In genomic region chr7:101940830-101941229, GRCh38 we compare ENCODE assay signal across 9 cellular contexts.
DNase-seq lines count a peak whose midpoint lies in the region; TF ChIP-seq lines count a peak whose summit lies in the region.
"Had no signal": no experiment of that assay in that cellular context is flagged by ENCODE, and none has a peak within 500 bp of the region (broad histone marks: within the 10 kb centered on the region; RNA-seq: fewer than 3 reads in every experiment).

No MANE protein-coding gene starts in this region.

- BruUV-seq in Caco-2 (replicated peaks; lab: Mats Ljungman, UMichigan): no TSS peak
- no TSS peak for BruUV-seq in MCF 10A (replicated peaks; lab: Mats Ljungman, UMichigan)

- H3K9ac ChIP-seq in mucosa of stomach (ENCODE audit: low read length): peak overlapping the region; percentile 30

- H3K27me3 Mint-ChIP-seq in Caco-2 (ENCODE audit: insufficient read depth, unreplicated experiment): no peaks in the 10 kb centered on the region
- no peaks in the 10 kb centered on the region for H3K27me3 Mint-ChIP-seq in MCF 10A (ENCODE audit: insufficient read depth, unreplicated experiment)

- intact Hi-C loops in Caco-2 (cut with micrococcal nuclease; ENCODE audit: unreplicated experiment): no loop called here
- intact Hi-C loops in MCF 10A (cut with micrococcal nuclease): no loop called here

- no peaks in the 10 kb centered on the region for H3K36me3 ChIP-seq in Caco-2 (ENCODE audit: control insufficient read depth, insufficient read depth, low read length)
- peaks cover 4% of the 10 kb centered on the region for H3K36me3 ChIP-seq in mucosa of stomach (ENCODE audit: control insufficient read depth, insufficient read depth, low read length)
- no peaks in the 10 kb centered on the region for H3K36me3 ChIP-seq in brain microvascular endothelial cell (replicated peaks)

- H3K27ac ChIP-seq in brain microvascular endothelial cell: no peak overlapping the region

- H3K9me3 Mint-ChIP-seq in Caco-2 (ENCODE audit: unreplicated experiment): no peaks in the 10 kb centered on the region
- no peaks in the 10 kb centered on the region for H3K9me3 Mint-ChIP-seq in MCF 10A (ENCODE audit: unreplicated experiment)

- TF ChIP-seq CTCF in Caco-2 (IDR thresholded peaks at IDR 0.05; ENCODE audit: insufficient read depth in 1 of 2, low read depth in 1 of 2, low read length in 1 of 2, severe bottlenecking in 1 of 2, unreplicated experiment in 1 of 2): no peak
- TF ChIP-seq CTCF in MCF 10A (IDR thresholded peaks at IDR 0.05; ENCODE audit: unreplicated experiment): no peak
- no peak for TF ChIP-seq CTCF in brain microvascular endothelial cell (IDR thresholded peaks at IDR 0.05; ENCODE audit: low read depth, low read length, missing control alignments)

- H3K9me3 ChIP-seq in Caco-2 (no peaks in the 10 kb centered on the region), mucosa of stomach (ENCODE audit: control insufficient read depth, low read length) (no peaks in the 10 kb centered on the region)

- POLR2A ChIA-PET in Caco-2 (lab: Charles Lee): no interaction called here
- POLR2A ChIA-PET in MCF 10A (lab: Yijun Ruan, JAX): interaction anchor here (0.6 to 2.3 kb wide), 2 partner anchors 123 to 970 kb away, joined by 3 to 5 read pairs; no protein-coding TSS in a partner anchor

- peaks cover 70% of the 10 kb centered on the region for H3K36me3 Mint-ChIP-seq in Caco-2 (ENCODE audit: insufficient read depth, unreplicated experiment)
- H3K36me3 Mint-ChIP-seq in MCF 10A (ENCODE audit: insufficient read depth, unreplicated experiment): no peaks in the 10 kb centered on the region

- in situ Hi-C loops in brain microvascular endothelial cell (cut with HindIII; ENCODE audit: low pct_ligation_motif_present, low sequenced_read_pairs): no loop called here

- H3K27ac Mint-ChIP-seq in Caco-2 (ENCODE audit: unreplicated experiment) (peak overlapping the region; percentile 66), MCF 10A (ENCODE audit: low read depth, unreplicated experiment) (no peak overlapping the region)

- H3K4me1 ChIP-seq in Caco-2: peaks cover 13% of the 10 kb centered on the region
- H3K4me1 ChIP-seq in mucosa of stomach (ENCODE audit: control insufficient read depth, insufficient read depth, low read length): peaks cover 47% of the 10 kb centered on the region

- CTCF ChIA-PET in Caco-2 (lab: Charles Lee) (interaction anchor here (0.6 kb wide), 1 partner anchor 45 kb away, joined by 7 read pairs; no protein-coding TSS in a partner anchor), MCF 10A (lab: Yijun Ruan, JAX) (interaction anchor here (0.5 to 1.8 kb wide), 6 partner anchors 10 to 295 kb away, joined by 3 to 7 read pairs (median 4); no protein-coding TSS in a partner anchor)

- no peak overlapping the region for H3K4me3 ChIP-seq in Caco-2 (ENCODE audit: low read depth, low read length)
- no peak overlapping the region for H3K4me3 ChIP-seq in mucosa of stomach (ENCODE audit: low read length)
- H3K4me3 ChIP-seq in brain microvascular endothelial cell (ENCODE audit: low read depth, low read length): no peak overlapping the region

- DNase-seq in Caco-2: no peak
- peak; percentile 68 to 86 (median 70) for DNase-seq in NCI-H1417 (lab: John Stamatoyannopoulos, UW)
- DNase-seq in cerebellar nuclear complex (lab: John Stamatoyannopoulos, UW): peak; percentile 55 to 61
- no peak for DNase-seq in MCF 10A (ENCODE audit: unreplicated experiment)
- no peak for DNase-seq in brain microvascular endothelial cell
- no peak for DNase-seq in stimulated activated CD4-positive, alpha-beta T cell treated with anti-CD3 and anti-CD28 coated beads, Interleukin-1b, Interleukin-23, amount 100 ng/mL, for 48 hours
- no peak for DNase-seq in T-helper 2 cell
- DNase-seq: NCI-H2081 treated with DMSO at 0.1 percent for 48 hours had no signal

- H3K4me3 Mint-ChIP-seq in Caco-2 (ENCODE audit: unreplicated experiment) (no peak overlapping the region), MCF 10A (ENCODE audit: unreplicated experiment) (no peak overlapping the region)

- peaks cover 6% of the 10 kb centered on the region for H3K4me1 Mint-ChIP-seq in Caco-2 (ENCODE audit: low read depth, unreplicated experiment)
- H3K4me1 Mint-ChIP-seq in MCF 10A (ENCODE audit: insufficient read depth, unreplicated experiment): peaks cover 21% of the 10 kb centered on the region

- H3K27me3 ChIP-seq in Caco-2 (replicated peaks; ENCODE audit: control insufficient read depth, insufficient read depth, low read length) (no peaks in the 10 kb centered on the region), mucosa of stomach (ENCODE audit: control insufficient read depth, insufficient read depth, low read length) (no peaks in the 10 kb centered on the region), brain microvascular endothelial cell (replicated peaks) (no peaks in the 10 kb centered on the region)

Comparison
In these comparisons a context has a peak if more than half of its experiments do, and no peak if none do; other contexts are left out.
1. DNase-seq: peak in NCI-H1417 (3 of 3) and cerebellar nuclear complex (2 of 2); none in Caco-2 (0 of 2), MCF 10A (single experiment), brain microvascular endothelial cell (single experiment), stimulated activated CD4-positive, alpha-beta T cell treated with anti-CD3 and anti-CD28 coated beads, Interleukin-1b, Interleukin-23, amount 100 ng/mL, for 48 hours (single experiment) and T-helper 2 cell (0 of 5).